3 cellular contexts compared by ENCODE assay signal in the genomic region with DNA sequence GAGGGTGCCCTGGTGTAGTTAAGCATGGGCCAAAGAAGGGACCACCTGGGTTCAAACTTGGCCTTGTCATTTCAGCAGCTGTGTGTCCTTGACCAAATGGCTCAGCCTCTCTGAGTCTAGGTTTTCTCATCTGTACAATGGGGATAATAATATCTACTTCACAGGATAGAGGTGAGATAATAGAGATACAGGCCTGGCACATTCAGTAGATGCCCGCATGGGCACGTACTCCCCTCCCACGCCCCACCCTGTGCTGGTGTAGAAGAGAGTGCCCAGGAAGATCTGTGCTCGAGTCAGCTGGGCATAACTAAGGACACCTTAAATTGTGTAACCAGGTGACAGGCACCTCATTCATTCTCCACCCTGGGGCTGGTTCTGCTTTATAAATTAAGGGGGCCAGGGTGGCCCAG.
TF ChIP-seq lines count a peak whose summit lies in the region.

No MANE protein-coding gene starts in this region.

TF ChIP-seq in GM12891, 5 proteins besides CTCF, POLR2A, EP300 and RAD21 (continued from another document):
- TF ChIP-seq TAF1 (IDR thresholded peaks at IDR 0.05; ENCODE audit: low read depth, low read length) (no peak), POU2F2 (IDR thresholded peaks at IDR 0.05; ENCODE audit: low read depth, low read length) (no peak), SPI1 (IDR thresholded peaks at IDR 0.05; ENCODE audit: low read depth, low read length) (no peak)

TF ChIP-seq in HEK293, 187 proteins besides CTCF, POLR2A, EP300 and RAD21 (continued from another document):
- TF ChIP-seq ELK4 (IDR thresholded peaks at IDR 0.05; ENCODE audit: borderline replicate concordance, low read depth, low read length) (no peak), ZNF16 (tag by site-specific recombination; IDR thresholded peaks at IDR 0.05; ENCODE audit: low read depth) (no peak), MYNN (tag by site-specific recombination; IDR thresholded peaks at IDR 0.05; ENCODE audit: borderline replicate concordance) (no peak)
- TF ChIP-seq, protein P1, sequence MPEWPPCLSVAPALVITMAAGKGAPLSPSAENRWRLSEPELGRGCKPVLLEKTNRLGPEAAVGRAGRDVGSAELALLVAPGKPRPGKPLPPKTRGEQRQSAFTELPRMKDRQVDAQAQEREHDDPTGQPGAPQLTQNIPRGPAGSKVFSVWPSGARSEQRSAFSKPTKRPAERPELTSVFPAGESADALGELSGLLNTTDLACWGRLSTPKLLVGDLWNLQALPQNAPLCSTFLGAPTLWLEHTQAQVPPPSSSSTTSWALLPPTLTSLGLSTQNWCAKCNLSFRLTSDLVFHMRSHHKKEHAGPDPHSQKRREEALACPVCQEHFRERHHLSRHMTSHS (tag by site-specific recombination; IDR thresholded peaks at IDR 0.05): no peak

TF ChIP-seq in HEK293T, 16 proteins besides CTCF, POLR2A, EP300 and RAD21 (continued from another document):
- no peak for TF ChIP-seq L3MBTL2 (conservative IDR thresholded peaks at IDR 0.05)
- TF ChIP-seq TARDBP (IDR thresholded peaks at IDR 0.05): no peak
- no peak for TF ChIP-seq LEF1 (IDR thresholded peaks at IDR 0.05; ENCODE audit: borderline replicate concordance)
- TF ChIP-seq FOXM1 (IDR thresholded peaks at IDR 0.05; ENCODE audit: borderline replicate concordance): no peak
- no peak for TF ChIP-seq SUZ12 (IDR thresholded peaks at IDR 0.05)
- no peak for TF ChIP-seq CTBP1 (IDR thresholded peaks at IDR 0.05; ENCODE audit: borderline replicate concordance)
- no peak for TF ChIP-seq ZNF384 (IDR thresholded peaks at IDR 0.05)
TF ChIP-seq in HEK293T: peak in this region for 0.
